23 cellular contexts compared by ENCODE assay signal in genomic region chrX:31600823-31601222, GRCh38.
"Had no signal": no experiment of that assay in that cellular context is flagged by ENCODE, and none has a peak within 500 bp of the region (broad histone marks: within the 10 kb centered on the region; RNA-seq: fewer than 3 reads in every experiment).

No MANE protein-coding gene starts in this region.

- H3K4me1 Mint-ChIP-seq: naive B cell; naive thymus-derived CD8-positive, alpha-beta T cell had no signal

- H3K9me3 Mint-ChIP-seq: naive thymus-derived CD8-positive, alpha-beta T cell had no signal

- DNase-seq: dermis blood vessel endothelial cell; dorsolateral prefrontal cortex; effector CD4-positive, alpha-beta T cell; effector memory CD4-positive, alpha-beta T cell; foreskin keratinocyte; glutamatergic neuron; head of caudate nucleus; heart right ventricle; hippocampal formation; left cardiac atrium; left lung; left ventricle myocardium superior; lower lobe of right lung; mesenchymal stem cell; mucosa of descending colon; naive B cell; naive thymus-derived CD8-positive, alpha-beta T cell had no signal

- FAIRE-seq: endothelial cell of umbilical vein, frontal cortex, islet of Langerhans, keratinocyte had no signal

- H3K27ac Mint-ChIP-seq: mesothelial cell of epicardium; naive B cell; naive thymus-derived CD8-positive, alpha-beta T cell had no signal

- ATAC-seq: foreskin keratinocyte; gastroesophageal sphincter; heart right ventricle; left cardiac atrium; left lung; left ventricle myocardium superior; lower lobe of right lung; mucosa of descending colon; naive thymus-derived CD8-positive, alpha-beta T cell had no signal

- H3K27me3 Mint-ChIP-seq: naive B cell; naive thymus-derived CD8-positive, alpha-beta T cell had no signal

- H3K4me3 Mint-ChIP-seq: mesothelial cell of epicardium; naive B cell; naive thymus-derived CD8-positive, alpha-beta T cell had no signal

- H3K36me3 Mint-ChIP-seq: naive B cell; naive thymus-derived CD8-positive, alpha-beta T cell had no signal
